In the genomic region with DNA sequence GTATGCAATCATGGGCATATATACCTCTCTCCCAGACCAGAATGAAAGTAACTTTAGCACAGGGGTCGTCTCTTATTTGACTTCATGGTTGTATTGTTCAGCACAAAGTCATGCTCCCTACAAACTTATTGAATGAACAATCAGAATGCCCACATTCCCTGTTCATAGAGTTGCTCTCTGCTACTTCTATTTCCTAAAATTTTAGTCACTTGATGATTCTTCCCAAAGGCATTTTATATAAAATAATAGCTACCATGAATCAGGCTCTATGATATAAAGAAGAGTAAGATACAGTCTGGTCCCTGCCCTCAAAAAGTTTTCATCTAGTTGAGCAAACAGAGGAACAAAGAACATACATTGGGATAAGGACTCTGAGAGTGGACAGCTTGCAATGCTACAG, we compare ENCODE assay signal across 18 cellular contexts.
DNase-seq lines count a peak whose midpoint lies in the region; ATAC-seq, FAIRE-seq and TF ChIP-seq lines count a peak whose summit lies in the region.
"Had no signal": no experiment of that assay in that cellular context is flagged by ENCODE, and none has a peak within 500 bp of the region (broad histone marks: within the 10 kb centered on the region; RNA-seq: fewer than 3 reads in every experiment).

No MANE protein-coding gene starts in this region.

- peak overlapping the region; percentile 63 for H2AK5ac ChIP-seq in IMR-90 (ENCODE audit: low read depth, low read length)
- H2AK5ac ChIP-seq in H1 (ENCODE audit: low read depth, low read length) = no peak overlapping the region

- dilution Hi-C loops in IMR-90 (cut with HindIII; ENCODE audit: low sequenced_read_pairs, unreplicated experiment) = no loop called here

- peak overlapping the region; percentile 70; the same call in 1 of the 2 replicates for H2BK12ac ChIP-seq in H1 (ENCODE audit: low read depth, low read length)

- H3K9me3 ChIP-seq in IMR-90 (ENCODE audit: control insufficient read depth, insufficient read depth, low read length) = no peaks in the 10 kb centered on the region
- no peaks in the 10 kb centered on the region for H3K9me3 ChIP-seq in H1 (ENCODE audit: insufficient read depth in 2 of 2, low read depth in 1 of 2, low read length in 1 of 2)
- no peaks in the 10 kb centered on the region for H3K9me3 ChIP-seq in skeletal muscle satellite cell (replicated peaks; ENCODE audit: low read length)
- H3K9me3 ChIP-seq: BLaER1 treated with 17β-estradiol and CSF1 and Interleukin-3, amounts not matched to agents 10 nM and 100 nM; MG63 had no signal

- no peak for FAIRE-seq in H1 (lab: Jason Lieb, UNC)
- FAIRE-seq: RCC 7860 had no signal

- TF ChIP-seq CTCF in IMR-90 (conservative IDR thresholded peaks at IDR 0.05; ENCODE audit: low read depth, low read length) = no peak
- no peak for TF ChIP-seq CTCF in H1 (IDR thresholded peaks at IDR 0.05; ENCODE audit: control extremely low read depth in 1 of 3, insufficient read depth in 1 of 3, low read depth in 1 of 3, low read length in 3 of 3)

- no peaks in the 10 kb centered on the region for H3K79me2 ChIP-seq in H1 (ENCODE audit: control insufficient read depth in 1 of 2, insufficient read depth in 2 of 2, low read length in 2 of 2)

- peaks cover 3% of the 10 kb centered on the region; the same call in 1 of the 2 replicates for H3K9me1 ChIP-seq in IMR-90 (ENCODE audit: insufficient read depth, low read length)

- no peak for ATAC-seq in IMR-90 (ENCODE audit: low read depth)
- ATAC-seq: CD8-positive, alpha-beta T cell; HCT116 had no signal

- H4K20me1 ChIP-seq in IMR-90 (ENCODE audit: insufficient read depth, low read length) (no peaks in the 10 kb centered on the region), H1 (replicated peaks in 1 of 2; ENCODE audit: control insufficient read depth in 1 of 2, insufficient read depth in 2 of 2, low read length in 2 of 2) (no peaks in the 10 kb centered on the region)
- H4K20me1 ChIP-seq: BLaER1 treated with 17β-estradiol and CSF1 and Interleukin-3, amounts not matched to agents 10 nM and 100 nM had no signal

- H3K79me1 ChIP-seq in IMR-90 (ENCODE audit: low read depth in 1 of 2, low read length in 2 of 2) = no peaks in the 10 kb centered on the region
- H3K79me1 ChIP-seq in H1 (ENCODE audit: low read depth, low read length) = no peaks in the 10 kb centered on the region

- TF ChIP-seq RAD21 in IMR-90 (IDR thresholded peaks at IDR 0.05; ENCODE audit: low read length) (no peak), H1 (IDR thresholded peaks at IDR 0.05 in 1 of 2, conservative IDR thresholded peaks at IDR 0.05 in 1 of 2; ENCODE audit: low read depth in 2 of 2, low read length in 2 of 2) (no peak)

- H4K91ac ChIP-seq in IMR-90 (ENCODE audit: insufficient read depth, low read depth, low read length) = peak overlapping the region; percentile 56; the same call in 1 of the 2 replicates
- no peak overlapping the region for H4K91ac ChIP-seq in H1 (replicated peaks; ENCODE audit: insufficient read length, low read length)

- no peaks in the 10 kb centered on the region for H3K27me3 ChIP-seq in IMR-90 (ENCODE audit: control insufficient read depth, insufficient read depth, low read length)
- H3K27me3 ChIP-seq in H1 (replicated peaks in 1 of 4; ENCODE audit: control insufficient read depth in 3 of 4, extremely low read depth in 1 of 4, insufficient read depth in 3 of 4, low read length in 3 of 4) = no peaks in the 10 kb centered on the region
- no peaks in the 10 kb centered on the region for H3K27me3 ChIP-seq in skeletal muscle satellite cell (ENCODE audit: control insufficient read depth, insufficient read depth, low read length)
- H3K27me3 ChIP-seq: BLaER1 treated with 17β-estradiol and CSF1 and Interleukin-3, amounts not matched to agents 10 nM and 100 nM; MG63 had no signal

- H2BK5ac ChIP-seq in IMR-90 (ENCODE audit: low read depth, low read length, poor library complexity, severe bottlenecking) (no peak overlapping the region), H1 (ENCODE audit: low read depth, low read length) (no peak overlapping the region)

- H2BK120ac ChIP-seq in IMR-90 (ENCODE audit: low read depth, low read length) = peak overlapping the region; percentile 66
- H2BK120ac ChIP-seq in H1 (replicated peaks; ENCODE audit: low read depth, low read length) = no peak overlapping the region

- POLR2A ChIA-PET in IMR-90 (lab: Charles Lee; ENCODE audit: unreplicated experiment) = no interaction called here
- POLR2A ChIA-PET in H1 (lab: Charles Lee; ENCODE audit: partially characterized antibody) = interaction anchor here (0.6 kb wide), 1 partner anchor 984 kb away, joined by 3 read pairs; no protein-coding TSS in a partner anchor

- intact Hi-C loops in IMR-90 (cut with micrococcal nuclease) = no loop called here

- H3K14ac ChIP-seq in IMR-90 (replicated peaks; ENCODE audit: low read depth, low read length) = peak overlapping the region; percentile 56
- no peak overlapping the region for H3K14ac ChIP-seq in H1 (ENCODE audit: insufficient read length)

- in situ Hi-C loops in IMR-90 (cut with MboI; ENCODE audit: low sequenced_read_pairs) = no loop called here

- H2AFZ ChIP-seq in IMR-90 (replicated peaks; ENCODE audit: low read length, poor library complexity) (no peak overlapping the region), H1 (ENCODE audit: low read length) (0 out of 2 replicates have a peak overlapping the region, but pooled peaks have one; percentile 84)

- H3K4me2 ChIP-seq in IMR-90 (ENCODE audit: low read depth, low read length) (no peak overlapping the region), H1 (ENCODE audit: insufficient read depth in 1 of 2, low read depth in 2 of 2, low read length in 2 of 2) (no peak overlapping the region), skeletal muscle satellite cell (ENCODE audit: low read length) (peak overlapping the region; percentile 14)

- H4K5ac ChIP-seq in IMR-90 (ENCODE audit: low read depth, low read length) = peak overlapping the region; percentile 52; the same call in 1 of the 2 replicates
- no peak overlapping the region for H4K5ac ChIP-seq in H1 (ENCODE audit: insufficient read length, low read depth, low read length)

- H2BK15ac ChIP-seq in IMR-90 (ENCODE audit: low read depth, low read length) (peak overlapping the region; percentile 77; the same call in 2 of the 3 replicates), H1 (ENCODE audit: low read length) (no peak overlapping the region)

- no peak for TF ChIP-seq EP300 in H1 (IDR thresholded peaks at IDR 0.05; ENCODE audit: borderline replicate concordance in 1 of 2, low read depth in 2 of 2, low read length in 2 of 2)

- H3K23ac ChIP-seq in IMR-90 (ENCODE audit: low read depth, low read length) (no peak overlapping the region), H1 (ENCODE audit: insufficient read length) (no peak overlapping the region)

- H3K18ac ChIP-seq in IMR-90 (ENCODE audit: low read depth, low read length) (peak overlapping the region; percentile 34; the same call in 1 of the 2 replicates), H1 (ENCODE audit: extremely low read depth, low read length) (no peak overlapping the region)

- DNase-seq in ELR (ENCODE audit: low read depth) (peak; percentile 13), IMR-90 (peak; percentile 21), H1 (ENCODE audit: low read depth in 1 of 2, low spot score in 2 of 2) (no peak), LoVo (ENCODE audit: low spot score) (no peak), D341Med (ENCODE audit: low spot score) (no peak), dedifferentiated amniotic fluid mesenchymal stem cell (ENCODE audit: extremely low spot score) (no peak)
- DNase-seq: ACHN; CD8-positive, alpha-beta T cell; GF-D8; NCI-H1694 treated with DMSO at 0.1 percent for 48 hours; NCI-H2081 treated with DMSO at 0.1 percent for 48 hours; NCI-H526; Right ventricle myocardium superior had no signal

- no peaks in the 10 kb centered on the region for H3K36me3 ChIP-seq in IMR-90 (ENCODE audit: control insufficient read depth, insufficient read depth, low read length)
- no peaks in the 10 kb centered on the region for H3K36me3 ChIP-seq in H1 (ENCODE audit: control insufficient read depth in 2 of 4, insufficient read depth in 4 of 4, low read length in 3 of 4)
- no peaks in the 10 kb centered on the region for H3K36me3 ChIP-seq in skeletal muscle satellite cell (ENCODE audit: insufficient read depth, low read length)
- H3K36me3 ChIP-seq: BLaER1 treated with 17β-estradiol and CSF1 and Interleukin-3, amounts not matched to agents 10 nM and 100 nM; MG63 had no signal

- H3K4me1 ChIP-seq in IMR-90 (ENCODE audit: control insufficient read depth, insufficient read depth, low read length) = peaks cover 9% of the 10 kb centered on the region
- H3K4me1 ChIP-seq in H1 (replicated peaks in 1 of 4; ENCODE audit: control insufficient read depth in 3 of 4, insufficient read depth in 4 of 4, low read length in 3 of 4) = 0 out of 7 replicates have a peak, but pooled peaks cover 0 to 2% (median 0%) of the 10 kb centered on the region in 4 experiments
- peaks cover 29% of the 10 kb centered on the region for H3K4me1 ChIP-seq in skeletal muscle satellite cell (ENCODE audit: control insufficient read depth, insufficient read depth, low read length)

- H4K8ac ChIP-seq in IMR-90 (ENCODE audit: low read depth in 2 of 2, low read length in 2 of 2) (peak overlapping the region in 1 of 2 experiments; percentile 60; a peak in 1 of 4 replicates), H1 (ENCODE audit: extremely low read depth, insufficient read depth, low read length) (no peak overlapping the region)

- H3K27ac ChIP-seq in IMR-90 (ENCODE audit: insufficient read depth, low read length) (no peak overlapping the region), H1 (ENCODE audit: low read depth, low read length) (no peak overlapping the region)
- H3K27ac ChIP-seq: BLaER1 treated with 17β-estradiol and CSF1 and Interleukin-3, amounts not matched to agents 10 nM and 100 nM had no signal

- H3K9ac ChIP-seq in IMR-90 (ENCODE audit: low read depth, low read length) = no peak overlapping the region
- no peak overlapping the region for H3K9ac ChIP-seq in H1 (replicated peaks in 1 of 4; ENCODE audit: extremely low read depth in 1 of 4, low read depth in 3 of 4, low read length in 3 of 4)
- H3K9ac ChIP-seq in skeletal muscle satellite cell (ENCODE audit: low read depth, low read length) = no peak overlapping the region
- H3K9ac ChIP-seq: BLaER1 treated with 17β-estradiol and CSF1 and Interleukin-3, amounts not matched to agents 10 nM and 100 nM had no signal

- H3K4ac ChIP-seq in IMR-90 (ENCODE audit: low read depth, low read length) = peak overlapping the region; percentile 75; the same call in 1 of the 2 replicates
- H3K4ac ChIP-seq in H1 (replicated peaks; ENCODE audit: insufficient read length, low read depth, low read length) = no peak overlapping the region

- CTCF ChIA-PET in IMR-90 (lab: Yijun Ruan, JAX) (no interaction called here), H1 (lab: Charles Lee; ENCODE audit: partially characterized antibody) (interaction anchor here (1.0 to 1.4 kb wide), 3 partner anchors 11 to 247 kb away, joined by 3 to 5 read pairs (median 4); no protein-coding TSS in a partner anchor)

- no peaks in the 10 kb centered on the region for H3K23me2 ChIP-seq in H1 (ENCODE audit: low read depth, low read length)

- peak overlapping the region; percentile 71; the same call in 1 of the 2 replicates for H2BK20ac ChIP-seq in IMR-90 (ENCODE audit: low read depth, low read length)
- H2BK20ac ChIP-seq in H1 (ENCODE audit: low read length) = no peak overlapping the region

- BruUV-seq in IMR-90 (replicated peaks; lab: Mats Ljungman, UMichigan) = no TSS peak

- no peak overlapping the region for H3K4me3 ChIP-seq in IMR-90 (ENCODE audit: insufficient read depth, low read depth, low read length)
- H3K4me3 ChIP-seq in H1 (ENCODE audit: extremely low read depth in 1 of 4, insufficient read depth in 2 of 4, low read depth in 3 of 4, low read length in 4 of 4) = no peak overlapping the region
- no peak overlapping the region for H3K4me3 ChIP-seq in skeletal muscle satellite cell (ENCODE audit: low read length)
- H3K4me3 ChIP-seq: BLaER1 treated with 17β-estradiol and CSF1 and Interleukin-3, amounts not matched to agents 10 nM and 100 nM; MG63 had no signal

- TF ChIP-seq POLR2A in IMR-90 (IDR thresholded peaks at IDR 0.05; ENCODE audit: low read depth, low read length) (no peak), H1 (IDR thresholded peaks at IDR 0.05; ENCODE audit: control extremely low read depth in 1 of 2, low read depth in 2 of 2, low read length in 2 of 2) (no peak)

- no CpG with 5 or more reads among the region's 1 CpG for WGBS in IMR-90 (ENCODE audit: extremely low coverage in 2 of 2, insufficient read length in 1 of 2), 2 experiments
- WGBS in H1 (ENCODE audit: extremely low coverage in 1 of 2, insufficient coverage in 1 of 2, insufficient read length in 1 of 2, insufficient replicate concordance in 2 of 2, low coverage in 1 of 2, low lambda C conversion rate in 2 of 2, missing lambda C conversion rate in 1 of 2), 2 experiments = 96% methylated on average over 1 of the region's 1 CpG; no CpG with 5 or more reads in 1 of the 2 experiments

- H3K56ac ChIP-seq in IMR-90 (ENCODE audit: extremely low read depth, insufficient read depth, low read length) (no peak overlapping the region), H1 (replicated peaks; ENCODE audit: insufficient read length, low read depth, low read length) (no peak overlapping the region)

- H2AK9ac ChIP-seq in IMR-90 (replicated peaks; ENCODE audit: low read depth, low read length, poor library complexity) = no peak overlapping the region

Comparison
In these comparisons a context has a peak if more than half of its experiments do, and no peak if none do; other contexts are left out.
1. DNase-seq: peak in ELR (single experiment) and IMR-90 (single experiment); none in H1 (0 of 2), LoVo (single experiment), D341Med (single experiment) and dedifferentiated amniotic fluid mesenchymal stem cell (single experiment).